In genomic region chr1:168225476-168226190, GRCh38 we compare ENCODE assay signal across 8 cellular contexts. TPM values are rescaled to one million over a fixed set of nuclear protein-coding genes. Genes with fewer than 3 reads are reported as not detected.
DNase-seq lines count a peak whose midpoint lies in the region; ATAC-seq and TF ChIP-seq lines count a peak whose summit lies in the region.

Gene SFT2D2, plus strand, starts transcription at chr1:168226004. Its CDS starts 76 bp downstream, at chr1:168226080.

- DNase-seq in DMS79 treated with DMSO at 0.1 percent for 48 hours (lab: John Stamatoyannopoulos, UW): peak; percentile 66
- DNase-seq in RWPE2 (ENCODE audit: low spot score): peak; percentile 69
- peak; percentile 77 for DNase-seq in activated T-helper 2 cell treated with anti-CD3 and anti-CD28 coated beads, Interferon-gamma antibody, Interleukin-2, Interleukin-4, amounts not matched to agents 10 μg/mL and 5 μg/mL and 100 μg/mL, durations not matched to agents 14 hours and 24 hours and 36 hours (ENCODE audit: low spot score)
- peak; percentile 72 for DNase-seq in fibroblast of pulmonary artery (ENCODE audit: low read depth)

- TF ChIP-seq CTCF in RWPE2 (IDR thresholded peaks at IDR 0.05; ENCODE audit: poor library complexity, severe bottlenecking) (no peak), fibroblast of pulmonary artery (IDR thresholded peaks at IDR 0.05; ENCODE audit: low read length, missing control alignments) (no peak), nephron (IDR thresholded peaks at IDR 0.05; ENCODE audit: unreplicated experiment in 3 of 3) (no peak)

- H3K27ac ChIP-seq in KOPT-K1 (ENCODE audit: low read depth, low read length, poor library complexity, severe bottlenecking): peak within 1 kb of the TSS; percentile 89
- peak within 1 kb of the TSS; percentile 35 for H3K27ac ChIP-seq in RWPE2 (ENCODE audit: poor library complexity, severe bottlenecking)

- H3K36me3 Mint-ChIP-seq in activated T-helper 2 cell treated with anti-CD3 and anti-CD28 coated beads, Interferon-gamma antibody, Interleukin-2, Interleukin-4, amounts not matched to agents 10 μg/mL and 5 μg/mL and 100 μg/mL, durations not matched to agents 14 hours and 24 hours and 36 hours (ENCODE audit: low read depth): peaks cover 42% of the 10 kb centered on the region
- no peaks in the 10 kb centered on the region for H3K36me3 Mint-ChIP-seq in nephron (ENCODE audit: low read depth)
- peaks cover 26% of the 10 kb centered on the region for H3K36me3 Mint-ChIP-seq in stimulated activated naive CD8-positive, alpha-beta T cell treated with anti-CD3 and anti-CD28 coated beads, Interleukin-15, Interleukin-2, amounts not matched to agents 100 ng/mL and 50 ng/mL, for 24 hours (ENCODE audit: low read depth)

- peaks cover 51% of the 10 kb centered on the region for H3K4me1 Mint-ChIP-seq in activated T-helper 2 cell treated with anti-CD3 and anti-CD28 coated beads, Interferon-gamma antibody, Interleukin-2, Interleukin-4, amounts not matched to agents 10 μg/mL and 5 μg/mL and 100 μg/mL, durations not matched to agents 14 hours and 24 hours and 36 hours (ENCODE audit: low read depth)
- peaks cover 32% of the 10 kb centered on the region for H3K4me1 Mint-ChIP-seq in nephron
- H3K4me1 Mint-ChIP-seq in stimulated activated naive CD8-positive, alpha-beta T cell treated with anti-CD3 and anti-CD28 coated beads, Interleukin-15, Interleukin-2, amounts not matched to agents 100 ng/mL and 50 ng/mL, for 24 hours (ENCODE audit: low read depth): peaks cover 47% of the 10 kb centered on the region

- H3K9me3 ChIP-seq in KOPT-K1 (ENCODE audit: insufficient read depth, low read length, poor library complexity, severe bottlenecking): no peaks in the 10 kb centered on the region
- H3K9me3 ChIP-seq in RWPE2 (ENCODE audit: severe bottlenecking): no peaks in the 10 kb centered on the region

- H3K4me1 ChIP-seq in RWPE2 (ENCODE audit: insufficient read depth, poor library complexity, severe bottlenecking): peaks cover 33% of the 10 kb centered on the region

- H3K36me3 ChIP-seq in KOPT-K1 (ENCODE audit: insufficient read depth, low read length) (peaks cover 28% of the 10 kb centered on the region), RWPE2 (ENCODE audit: low read depth) (peaks cover 14% of the 10 kb centered on the region)

- intact Hi-C loops in activated T-helper 2 cell treated with anti-CD3 and anti-CD28 coated beads, Interferon-gamma antibody, Interleukin-2, Interleukin-4, amounts not matched to agents 10 μg/mL and 5 μg/mL and 100 μg/mL, durations not matched to agents 14 hours and 24 hours and 36 hours (cut with micrococcal nuclease): loop anchor here (1.0 to 2.0 kb wide), 2 partner anchors 46 to 135 kb away; no protein-coding TSS in a partner anchor

- H3K4me3 ChIP-seq in RWPE2 (ENCODE audit: severe bottlenecking): peak within 1 kb of the TSS; percentile 93
- peak within 1 kb of the TSS; percentile 80 for H3K4me3 ChIP-seq in fibroblast of pulmonary artery (replicated peaks; ENCODE audit: low read depth, low read length)

- H3K9me3 Mint-ChIP-seq in activated T-helper 2 cell treated with anti-CD3 and anti-CD28 coated beads, Interferon-gamma antibody, Interleukin-2, Interleukin-4, amounts not matched to agents 10 μg/mL and 5 μg/mL and 100 μg/mL, durations not matched to agents 14 hours and 24 hours and 36 hours: no peaks in the 10 kb centered on the region
- H3K9me3 Mint-ChIP-seq in nephron: peaks cover 3% of the 10 kb centered on the region
- no peaks in the 10 kb centered on the region for H3K9me3 Mint-ChIP-seq in stimulated activated naive CD8-positive, alpha-beta T cell treated with anti-CD3 and anti-CD28 coated beads, Interleukin-15, Interleukin-2, amounts not matched to agents 100 ng/mL and 50 ng/mL, for 24 hours

- H3K27me3 ChIP-seq in RWPE2 (ENCODE audit: insufficient read depth, poor library complexity, severe bottlenecking): no peaks in the 10 kb centered on the region

- H3K27ac Mint-ChIP-seq in activated T-helper 2 cell treated with anti-CD3 and anti-CD28 coated beads, Interferon-gamma antibody, Interleukin-2, Interleukin-4, amounts not matched to agents 10 μg/mL and 5 μg/mL and 100 μg/mL, durations not matched to agents 14 hours and 24 hours and 36 hours: peak within 1 kb of the TSS; percentile 96
- H3K27ac Mint-ChIP-seq in nephron: peak within 1 kb of the TSS; percentile 93 to 98 (median 94)
- peak within 1 kb of the TSS; percentile 91 for H3K27ac Mint-ChIP-seq in stimulated activated naive CD8-positive, alpha-beta T cell treated with anti-CD3 and anti-CD28 coated beads, Interleukin-15, Interleukin-2, amounts not matched to agents 100 ng/mL and 50 ng/mL, for 24 hours

- ATAC-seq in GM21737 (IDR thresholded peaks at IDR 0.05; ENCODE audit: unreplicated experiment) (peak; percentile 75), RWPE2 (ENCODE audit: low read depth) (peak; percentile 85)

- no peaks in the 10 kb centered on the region for H3K27me3 Mint-ChIP-seq in activated T-helper 2 cell treated with anti-CD3 and anti-CD28 coated beads, Interferon-gamma antibody, Interleukin-2, Interleukin-4, amounts not matched to agents 10 μg/mL and 5 μg/mL and 100 μg/mL, durations not matched to agents 14 hours and 24 hours and 36 hours (ENCODE audit: low read depth)
- peaks cover 13% of the 10 kb centered on the region for H3K27me3 Mint-ChIP-seq in nephron (ENCODE audit: low read depth)
- H3K27me3 Mint-ChIP-seq in stimulated activated naive CD8-positive, alpha-beta T cell treated with anti-CD3 and anti-CD28 coated beads, Interleukin-15, Interleukin-2, amounts not matched to agents 100 ng/mL and 50 ng/mL, for 24 hours: no peaks in the 10 kb centered on the region

- peak within 1 kb of the TSS; percentile 98 for H3K4me3 Mint-ChIP-seq in activated T-helper 2 cell treated with anti-CD3 and anti-CD28 coated beads, Interferon-gamma antibody, Interleukin-2, Interleukin-4, amounts not matched to agents 10 μg/mL and 5 μg/mL and 100 μg/mL, durations not matched to agents 14 hours and 24 hours and 36 hours (ENCODE audit: low read depth)
- H3K4me3 Mint-ChIP-seq in nephron: peak within 1 kb of the TSS; percentile 94 to 100 (median 99)
- peak within 1 kb of the TSS; percentile 91 for H3K4me3 Mint-ChIP-seq in stimulated activated naive CD8-positive, alpha-beta T cell treated with anti-CD3 and anti-CD28 coated beads, Interleukin-15, Interleukin-2, amounts not matched to agents 100 ng/mL and 50 ng/mL, for 24 hours

RNA-seq across cellular contexts. Expression of gene SFT2D2, which starts in this region (rescaled TPM):
- total RNA-seq in activated T-helper 2 cell treated with anti-CD3 and anti-CD28 coated beads, Interferon-gamma antibody, Interleukin-2, Interleukin-4, amounts not matched to agents 10 μg/mL and 5 μg/mL and 100 μg/mL, durations not matched to agents 14 hours and 24 hours and 36 hours: 106 and 119 TPM in 2 replicates

Comparison
In these comparisons a context has a peak if more than half of its experiments do, and no peak if none do; other contexts are left out.
1. Peak in every context shown above with its lines: DNase-seq, ATAC-seq, H3K4me3 ChIP-seq and H3K27ac ChIP-seq.